14 cellular contexts compared by ENCODE assay signal in genomic region chr6:146915671-146916127, GRCh38.
A peak's percentile ranks its signal among the peaks of the same experiment; 100 is the strongest.
DNase-seq lines count a peak whose midpoint lies in the region; FAIRE-seq and TF ChIP-seq lines count a peak whose summit lies in the region.
"Had no signal": no experiment of that assay in that cellular context is flagged by ENCODE, and none has a peak within 500 bp of the region (broad histone marks: within the 10 kb centered on the region; RNA-seq: fewer than 3 reads in every experiment).

No MANE protein-coding gene starts in this region.

- TF ChIP-seq POLR2A in H54 (IDR thresholded peaks at IDR 0.05; ENCODE audit: low read depth, low read length) (0 out of 2 replicates have a peak, but pooled peaks have one; percentile 35), H1 (IDR thresholded peaks at IDR 0.05; ENCODE audit: control extremely low read depth in 1 of 2, low read depth in 2 of 2, low read length in 2 of 2) (no peak)

- no peaks in the 10 kb centered on the region for H3K36me3 ChIP-seq in H1 (ENCODE audit: control insufficient read depth in 2 of 4, insufficient read depth in 4 of 4, low read length in 3 of 4)
- H3K36me3 ChIP-seq: uterus had no signal

- no peak overlapping the region for H4K91ac ChIP-seq in H1 (replicated peaks; ENCODE audit: insufficient read length, low read length)

- 0 out of 2 replicates have a peak overlapping the region, but pooled peaks have one; percentile 53 for H2BK15ac ChIP-seq in H1 (ENCODE audit: low read length)

- H3K9me3 ChIP-seq in H1 (ENCODE audit: insufficient read depth in 2 of 2, low read depth in 1 of 2, low read length in 1 of 2) = no peaks in the 10 kb centered on the region
- H3K9me3 ChIP-seq: uterus had no signal

- peak overlapping the region; percentile 33 for H3K27ac Mint-ChIP-seq in progenitor cell of endocrine pancreas
- no peak overlapping the region for H3K27ac Mint-ChIP-seq in activated T-helper 1 cell treated with anti-CD3 and anti-CD28 coated beads, Interleukin-12 subunit alpha, Interleukin-12 subunit beta, Interleukin-2, Interleukin-4 antibody, amounts not matched to agents 30 ng/mL and 10 ng/mL and 1 ng/mL, durations not matched to agents 14 hours and 24 hours and 36 hours
- H3K27ac Mint-ChIP-seq: T-helper 17 cell had no signal

- H3K9ac ChIP-seq in H1 (replicated peaks in 1 of 4; ENCODE audit: extremely low read depth in 1 of 4, low read depth in 3 of 4, low read length in 3 of 4) = no peak overlapping the region

- H3K9me3 Mint-ChIP-seq in progenitor cell of endocrine pancreas (ENCODE audit: low read depth) = peaks cover 8% of the 10 kb centered on the region
- no peaks in the 10 kb centered on the region for H3K9me3 Mint-ChIP-seq in activated T-helper 1 cell treated with anti-CD3 and anti-CD28 coated beads, Interleukin-12 subunit alpha, Interleukin-12 subunit beta, Interleukin-2, Interleukin-4 antibody, amounts not matched to agents 30 ng/mL and 10 ng/mL and 1 ng/mL, durations not matched to agents 14 hours and 24 hours and 36 hours

- intact Hi-C loops in activated T-helper 1 cell treated with anti-CD3 and anti-CD28 coated beads, Interleukin-12 subunit alpha, Interleukin-12 subunit beta, Interleukin-2, Interleukin-4 antibody, amounts not matched to agents 30 ng/mL and 10 ng/mL and 1 ng/mL, durations not matched to agents 14 hours and 24 hours and 36 hours (cut with micrococcal nuclease) = no loop called here

- no peak for TF ChIP-seq RAD21 in H1 (IDR thresholded peaks at IDR 0.05 in 1 of 2, conservative IDR thresholded peaks at IDR 0.05 in 1 of 2; ENCODE audit: low read depth in 2 of 2, low read length in 2 of 2)

- no peak overlapping the region for H3K14ac ChIP-seq in H1 (ENCODE audit: insufficient read length)

- H3K36me3 Mint-ChIP-seq in progenitor cell of endocrine pancreas (ENCODE audit: insufficient read depth) = peaks cover 5% of the 10 kb centered on the region
- peaks cover 1% of the 10 kb centered on the region for H3K36me3 Mint-ChIP-seq in activated T-helper 1 cell treated with anti-CD3 and anti-CD28 coated beads, Interleukin-12 subunit alpha, Interleukin-12 subunit beta, Interleukin-2, Interleukin-4 antibody, amounts not matched to agents 30 ng/mL and 10 ng/mL and 1 ng/mL, durations not matched to agents 14 hours and 24 hours and 36 hours (ENCODE audit: low read depth)

- H3K4me3 ChIP-seq in H1 (ENCODE audit: extremely low read depth in 1 of 4, insufficient read depth in 2 of 4, low read depth in 3 of 4, low read length in 4 of 4) = no peak overlapping the region
- H3K4me3 ChIP-seq: uterus had no signal

- no peak overlapping the region for H4K5ac ChIP-seq in H1 (ENCODE audit: insufficient read length, low read depth, low read length)

- CTCF ChIA-PET in H1 (lab: Charles Lee; ENCODE audit: partially characterized antibody) = no interaction called here

- no peak overlapping the region for H3K18ac ChIP-seq in H1 (ENCODE audit: extremely low read depth, low read length)

- H3K79me2 ChIP-seq in H1 (ENCODE audit: control insufficient read depth in 1 of 2, insufficient read depth in 2 of 2, low read length in 2 of 2) = no peaks in the 10 kb centered on the region

- H2BK12ac ChIP-seq in H1 (ENCODE audit: low read depth, low read length) = no peak overlapping the region

- no peaks in the 10 kb centered on the region for H3K23me2 ChIP-seq in H1 (ENCODE audit: low read depth, low read length)

- no peaks in the 10 kb centered on the region; a peak in 1 of 7 replicates for H3K27me3 ChIP-seq in H1 (replicated peaks in 1 of 4; ENCODE audit: control insufficient read depth in 3 of 4, extremely low read depth in 1 of 4, insufficient read depth in 3 of 4, low read length in 3 of 4)
- H3K27me3 ChIP-seq: uterus had no signal

- H3K4me1 Mint-ChIP-seq in progenitor cell of endocrine pancreas (ENCODE audit: low read depth) = peaks cover 24% of the 10 kb centered on the region
- peaks cover 16% of the 10 kb centered on the region for H3K4me1 Mint-ChIP-seq in activated T-helper 1 cell treated with anti-CD3 and anti-CD28 coated beads, Interleukin-12 subunit alpha, Interleukin-12 subunit beta, Interleukin-2, Interleukin-4 antibody, amounts not matched to agents 30 ng/mL and 10 ng/mL and 1 ng/mL, durations not matched to agents 14 hours and 24 hours and 36 hours (ENCODE audit: low read depth)

- H3K4me1 ChIP-seq in H1 (replicated peaks in 1 of 4; ENCODE audit: control insufficient read depth in 3 of 4, insufficient read depth in 4 of 4, low read length in 3 of 4) = peaks cover 4 to 11% (median 6%) of the 10 kb centered on the region in 4 experiments; a peak in 5 of 7 replicates
- H3K4me1 ChIP-seq: uterus had no signal

- H4K20me1 ChIP-seq in H1 (replicated peaks in 1 of 2; ENCODE audit: control insufficient read depth in 1 of 2, insufficient read depth in 2 of 2, low read length in 2 of 2) = no peaks in the 10 kb centered on the region

- H3K4me3 Mint-ChIP-seq in progenitor cell of endocrine pancreas (ENCODE audit: low read depth) = no peak overlapping the region
- H3K4me3 Mint-ChIP-seq in activated T-helper 1 cell treated with anti-CD3 and anti-CD28 coated beads, Interleukin-12 subunit alpha, Interleukin-12 subunit beta, Interleukin-2, Interleukin-4 antibody, amounts not matched to agents 30 ng/mL and 10 ng/mL and 1 ng/mL, durations not matched to agents 14 hours and 24 hours and 36 hours = no peak overlapping the region
- H3K4me3 Mint-ChIP-seq: T-helper 17 cell had no signal

- TF ChIP-seq EP300 in H1 (IDR thresholded peaks at IDR 0.05; ENCODE audit: borderline replicate concordance in 1 of 2, low read depth in 2 of 2, low read length in 2 of 2) = no peak

- POLR2A ChIA-PET in H1 (lab: Charles Lee; ENCODE audit: partially characterized antibody) = no interaction called here

- no peak overlapping the region for H4K8ac ChIP-seq in H1 (ENCODE audit: extremely low read depth, insufficient read depth, low read length)

- no peak overlapping the region for H2BK20ac ChIP-seq in H1 (ENCODE audit: low read length)

- no peaks in the 10 kb centered on the region for H3K27me3 Mint-ChIP-seq in progenitor cell of endocrine pancreas
- H3K27me3 Mint-ChIP-seq in activated T-helper 1 cell treated with anti-CD3 and anti-CD28 coated beads, Interleukin-12 subunit alpha, Interleukin-12 subunit beta, Interleukin-2, Interleukin-4 antibody, amounts not matched to agents 30 ng/mL and 10 ng/mL and 1 ng/mL, durations not matched to agents 14 hours and 24 hours and 36 hours (ENCODE audit: insufficient read depth) = no peaks in the 10 kb centered on the region

- DNase-seq in H54 (ENCODE audit: insufficient read length, low spot score) (no peak), H1 (ENCODE audit: low read depth in 1 of 2, low spot score in 2 of 2) (no peak), progenitor cell of endocrine pancreas (ENCODE audit: low spot score, unreplicated experiment) (no peak), DMS114 treated with DMSO at 0.1 percent for 48 hours (lab: John Stamatoyannopoulos, UW; ENCODE audit: unreplicated experiment) (no peak), GM19238 (ENCODE audit: insufficient read length, low spot score) (no peak), NCI-H2107 treated with DMSO at 0.1 percent for 48 hours (lab: John Stamatoyannopoulos, UW; ENCODE audit: unreplicated experiment) (no peak)
- no peak for DNase-seq in activated T-helper 1 cell treated with anti-CD3 and anti-CD28 coated beads, Interleukin-12 subunit alpha, Interleukin-12 subunit beta, Interleukin-2, Interleukin-4 antibody, amounts not matched to agents 30 ng/mL and 10 ng/mL and 1 ng/mL, durations not matched to agents 14 hours and 24 hours and 36 hours (ENCODE audit: low spot score)
- DNase-seq: activated gamma-delta T cell treated with Interleukin-2 at 50 U/mL for 16 hours; foreskin melanocyte; NCI-H1436; stimulated activated CD4-positive, alpha-beta T cell treated with anti-CD3 and anti-CD28 coated beads, Interleukin-4, amount 100 ng/mL, for 24 hours; T-helper 17 cell; uterus had no signal

- TF ChIP-seq CTCF in H1 (IDR thresholded peaks at IDR 0.05; ENCODE audit: control extremely low read depth in 1 of 3, insufficient read depth in 1 of 3, low read depth in 1 of 3, low read length in 3 of 3) (no peak), progenitor cell of endocrine pancreas (IDR thresholded peaks at IDR 0.05; ENCODE audit: unreplicated experiment) (no peak)

- H3K4me2 ChIP-seq in H1 (ENCODE audit: insufficient read depth in 1 of 2, low read depth in 2 of 2, low read length in 2 of 2) = no peak overlapping the region

- H3K27ac ChIP-seq in H1 (ENCODE audit: low read depth, low read length) = no peak overlapping the region

- H2AFZ ChIP-seq in H1 (ENCODE audit: low read length) = no peak overlapping the region

- no peaks in the 10 kb centered on the region for H3K79me1 ChIP-seq in H1 (ENCODE audit: low read depth, low read length)

- H2BK5ac ChIP-seq in H1 (ENCODE audit: low read depth, low read length) = no peak overlapping the region

- FAIRE-seq in H54 (lab: Jason Lieb, UNC) (peak; percentile 83), H1 (lab: Jason Lieb, UNC) (no peak)

- H3K23ac ChIP-seq in H1 (ENCODE audit: insufficient read length) = no peak overlapping the region

- H2AK5ac ChIP-seq in H1 (ENCODE audit: low read depth, low read length) = no peak overlapping the region

- H3K56ac ChIP-seq in H1 (replicated peaks; ENCODE audit: insufficient read length, low read depth, low read length) = no peak overlapping the region

- no peak overlapping the region for H3K4ac ChIP-seq in H1 (replicated peaks; ENCODE audit: insufficient read length, low read depth, low read length)

- H2BK120ac ChIP-seq in H1 (replicated peaks; ENCODE audit: low read depth, low read length) = no peak overlapping the region

TF ChIP-seq in PFSK-1, 5 proteins besides CTCF, POLR2A, EP300 and RAD21 (continues in another document):
- TF ChIP-seq TAF1 (IDR thresholded peaks at IDR 0.05; ENCODE audit: borderline replicate concordance, insufficient read depth, low read length) (peak; percentile 39; the same call in 1 of the 2 replicates), SIN3A (IDR thresholded peaks at IDR 0.05; ENCODE audit: borderline replicate concordance, insufficient read depth, low read length) (no peak), POLR2AphosphoS5 (IDR thresholded peaks at IDR 0.05; ENCODE audit: low read depth, low read length) (no peak)

TF ChIP-seq in H1, 55 proteins besides CTCF, POLR2A, EP300 and RAD21 (continues in another document):
- TF ChIP-seq, protein P1, sequence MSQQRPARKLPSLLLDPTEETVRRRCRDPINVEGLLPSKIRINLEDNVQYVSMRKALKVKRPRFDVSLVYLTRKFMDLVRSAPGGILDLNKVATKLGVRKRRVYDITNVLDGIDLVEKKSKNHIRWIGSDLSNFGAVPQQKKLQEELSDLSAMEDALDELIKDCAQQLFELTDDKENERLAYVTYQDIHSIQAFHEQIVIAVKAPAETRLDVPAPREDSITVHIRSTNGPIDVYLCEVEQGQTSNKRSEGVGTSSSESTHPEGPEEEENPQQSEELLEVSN (IDR thresholded peaks at IDR 0.05) = no peak
- TF ChIP-seq SIX5 (IDR thresholded peaks at IDR 0.05; ENCODE audit: low read depth, low read length) (no peak), CBX5 (IDR thresholded peaks at IDR 0.05; ENCODE audit: low read depth, low read length) (no peak), SP2 (IDR thresholded peaks at IDR 0.05; ENCODE audit: low read length) (no peak), TCF12 (IDR thresholded peaks at IDR 0.05; ENCODE audit: low read depth, low read length) (no peak), HDAC6 (IDR thresholded peaks at IDR 0.05; ENCODE audit: low read depth, low read length) (no peak), CHD1 (IDR thresholded peaks at IDR 0.05; ENCODE audit: low read depth, low read length) (no peak)
